15 cellular contexts compared by ENCODE assay signal in genomic region chr13:20616059-20616797, GRCh38. TPM values are rescaled to one million over a fixed set of nuclear protein-coding genes. Genes with fewer than 3 reads are reported as not detected.
DNase-seq lines count a peak whose midpoint lies in the region; ATAC-seq and TF ChIP-seq lines count a peak whose summit lies in the region.
"Had no signal": no experiment of that assay in that cellular context is flagged by ENCODE, and none has a peak within 500 bp of the region (broad histone marks: within the 10 kb centered on the region; RNA-seq: fewer than 3 reads in every experiment).

No MANE protein-coding gene starts in this region.

- H3K27me3 ChIP-seq in PC-3 (ENCODE audit: low read length) (no peaks in the 10 kb centered on the region), mesenchymal stem cell (ENCODE audit: control insufficient read depth in 1 of 2, insufficient read depth in 1 of 2, low read length in 2 of 2) (no peaks in the 10 kb centered on the region), A673 (replicated peaks; ENCODE audit: insufficient read depth, low read depth, low read length, poor library complexity) (no peaks in the 10 kb centered on the region), WERI-Rb-1 (ENCODE audit: insufficient read depth, low read depth, severe bottlenecking) (no peaks in the 10 kb centered on the region)

- no peak overlapping the region for H3K23ac ChIP-seq in mesenchymal stem cell (ENCODE audit: low read length in 2 of 2)

- H3K9me3 ChIP-seq in PC-3 (ENCODE audit: low read length) (no peaks in the 10 kb centered on the region), mesenchymal stem cell (ENCODE audit: control insufficient read depth, low read length) (no peaks in the 10 kb centered on the region), A673 (ENCODE audit: low read depth, low read length, poor library complexity, severe bottlenecking) (no peaks in the 10 kb centered on the region), WERI-Rb-1 (ENCODE audit: severe bottlenecking) (no peaks in the 10 kb centered on the region)

- H2BK12ac ChIP-seq in mesenchymal stem cell (ENCODE audit: low read length in 2 of 2), result no peak overlapping the region

- H3K4me3 ChIP-seq in PC-3 (ENCODE audit: low read length) (no peak overlapping the region), mesenchymal stem cell (ENCODE audit: insufficient read depth in 1 of 2, low read depth in 1 of 2, low read length in 2 of 2) (no peak overlapping the region), A673 (ENCODE audit: low read depth, low read length, poor library complexity, severe bottlenecking) (no peak overlapping the region), WERI-Rb-1 (ENCODE audit: low read depth, low read length) (no peak overlapping the region)
- H3K4me3 ChIP-seq: coronary artery had no signal

- no peak overlapping the region for H2BK15ac ChIP-seq in mesenchymal stem cell (ENCODE audit: low read depth, poor library complexity, severe bottlenecking)

- POLR2A ChIA-PET in PC-3 (lab: Charles Lee; ENCODE audit: unreplicated experiment), result no interaction called here
- POLR2A ChIA-PET in A673 (lab: Charles Lee; ENCODE audit: low non-redundant PET), result no interaction called here

- CTCF ChIA-PET in PC-3 (lab: Charles Lee) (no interaction called here), A673 (lab: Charles Lee) (no interaction called here)

- H3K79me1 ChIP-seq in mesenchymal stem cell (replicated peaks; ENCODE audit: low read length, poor library complexity, severe bottlenecking), result no peaks in the 10 kb centered on the region

- no peak overlapping the region for H3K27ac Mint-ChIP-seq in activated naive CD4-positive, alpha-beta T cell treated with anti-CD3 and anti-CD28 coated beads, Interleukin-2, amount 50 U/mL, for 72 hours
- H3K27ac Mint-ChIP-seq: activated CD4-positive, alpha-beta memory T cell treated with anti-CD3 and anti-CD28 coated beads, Interleukin-2, amount 10 ng/mL, durations not matched to agents 7 days and 5 days; CD8-positive, alpha-beta T cell; T-helper 17 cell had no signal

- intact Hi-C loops in PC-3 (cut with micrococcal nuclease) (loop anchor here (5.0 kb wide), 1 partner anchor 86 kb away; the partner anchor contains the start of gene IL17D), A673 (cut with micrococcal nuclease; ENCODE audit: unreplicated experiment) (loop anchor here (5.0 kb wide), 1 partner anchor 49 kb away; the partner anchor contains the start of gene IFT88)

- H3K4me1 ChIP-seq in PC-3 (ENCODE audit: insufficient read depth, low read length) (peaks cover 14% of the 10 kb centered on the region), mesenchymal stem cell (ENCODE audit: control insufficient read depth, insufficient read depth, low read depth, low read length) (no peaks in the 10 kb centered on the region), A673 (ENCODE audit: insufficient read depth, low read length, poor library complexity, severe bottlenecking) (no peaks in the 10 kb centered on the region)

- ATAC-seq in PC-3, result peak; percentile 100
- no peak for ATAC-seq in activated naive CD4-positive, alpha-beta T cell treated with anti-CD3 and anti-CD28 coated beads, Interleukin-2, amount 50 U/mL, for 72 hours
- ATAC-seq: CD8-positive, alpha-beta T cell; left lobe of liver; T-helper 17 cell had no signal

- BruUV-seq in PC-3 (replicated peaks; lab: Mats Ljungman, UMichigan) (no TSS peak), A673 (replicated peaks; lab: Mats Ljungman, UMichigan) (no TSS peak)

- H4K91ac ChIP-seq in mesenchymal stem cell (ENCODE audit: low read length), result no peak overlapping the region

- H3K18ac ChIP-seq in mesenchymal stem cell (ENCODE audit: low read depth in 1 of 2, low read length in 2 of 2), result no peak overlapping the region

- H3F3A ChIP-seq in PC-3 (ENCODE audit: low read length, unreplicated experiment), result peaks cover 10% of the 10 kb centered on the region

- H3K27ac ChIP-seq in PC-3 (ENCODE audit: low read length) (peak overlapping the region; percentile 48), mesenchymal stem cell (ENCODE audit: low read length, poor library complexity, severe bottlenecking) (no peak overlapping the region), A673 (ENCODE audit: low read depth, low read length, poor library complexity, severe bottlenecking) (no peak overlapping the region), WERI-Rb-1 (no peak overlapping the region)
- H3K27ac ChIP-seq: coronary artery had no signal

- H3K9me3 Mint-ChIP-seq in activated naive CD4-positive, alpha-beta T cell treated with anti-CD3 and anti-CD28 coated beads, Interleukin-2, amount 50 U/mL, for 72 hours, result no peaks in the 10 kb centered on the region
- H3K9me3 Mint-ChIP-seq: activated CD4-positive, alpha-beta memory T cell treated with anti-CD3 and anti-CD28 coated beads, Interleukin-2, amount 10 ng/mL, durations not matched to agents 7 days and 5 days; CD8-positive, alpha-beta T cell; neural crest cell had no signal

- WGBS in mesenchymal stem cell, result no CpG with 5 or more reads among the region's 3 CpGs

- no peak overlapping the region for H2BK120ac ChIP-seq in mesenchymal stem cell (ENCODE audit: low read depth, low read length)

- no peaks in the 10 kb centered on the region for H3K79me2 ChIP-seq in PC-3 (ENCODE audit: low read length)

- no peak for TF ChIP-seq CTCF in PC-3 (conservative IDR thresholded peaks at IDR 0.05; ENCODE audit: low read depth, low read length)
- no peak for TF ChIP-seq CTCF in A673 (conservative IDR thresholded peaks at IDR 0.05; ENCODE audit: low read depth, low read length)
- TF ChIP-seq CTCF in WERI-Rb-1 (IDR thresholded peaks at IDR 0.05; ENCODE audit: low read depth, low read length), result no peak

- H4K20me1 ChIP-seq in PC-3 (ENCODE audit: low read length), result no peaks in the 10 kb centered on the region

- H3K4me2 ChIP-seq in PC-3 (ENCODE audit: low read length), result 0 out of 2 replicates have a peak overlapping the region, but pooled peaks have one; percentile 14
- no peak overlapping the region for H3K4me2 ChIP-seq in mesenchymal stem cell (ENCODE audit: low read length, poor library complexity, severe bottlenecking)

- no peaks in the 10 kb centered on the region for H3K36me3 ChIP-seq in PC-3 (ENCODE audit: low read depth, low read length)
- peaks cover 0 to 11% of the 10 kb centered on the region in 2 experiments for H3K36me3 ChIP-seq in mesenchymal stem cell (ENCODE audit: control insufficient read depth in 1 of 2, insufficient read depth in 2 of 2, low read depth in 1 of 2, low read length in 2 of 2)
- no peaks in the 10 kb centered on the region for H3K36me3 ChIP-seq in A673 (ENCODE audit: insufficient read depth, low read length, poor library complexity, severe bottlenecking)
- no peaks in the 10 kb centered on the region for H3K36me3 ChIP-seq in WERI-Rb-1

- H3K36me3 Mint-ChIP-seq in activated naive CD4-positive, alpha-beta T cell treated with anti-CD3 and anti-CD28 coated beads, Interleukin-2, amount 50 U/mL, for 72 hours, result no peaks in the 10 kb centered on the region

- in situ Hi-C loops in ACHN (cut with HindIII; ENCODE audit: low pct_ligation_motif_present, low pct_unique_long_range_greater_than_20kb, low sequenced_read_pairs), result no loop called here

- H3K9ac ChIP-seq in PC-3 (ENCODE audit: low read length) (no peak overlapping the region), mesenchymal stem cell (ENCODE audit: low read length) (no peak overlapping the region)

- H2AK5ac ChIP-seq in mesenchymal stem cell (ENCODE audit: low read length, severe bottlenecking), result no peak overlapping the region

- DNase-seq in DMS53 treated with DMSO at 0.1 percent for 48 hours (lab: John Stamatoyannopoulos, UW; ENCODE audit: unreplicated experiment), result peak; percentile 52
- peak; percentile 90 for DNase-seq in PC-3
- DNase-seq in dedifferentiated amniotic fluid mesenchymal stem cell (ENCODE audit: extremely low spot score), result peak; percentile 58
- DNase-seq in mesenchymal stem cell, result peak; percentile 89
- DNase-seq in A673 (ENCODE audit: low spot score), result no peak
- no peak for DNase-seq in activated naive CD4-positive, alpha-beta T cell treated with anti-CD3 and anti-CD28 coated beads, Interleukin-2, amount 50 U/mL, for 72 hours (ENCODE audit: low spot score in 2 of 2)
- DNase-seq in WERI-Rb-1, result no peak
- no peak for DNase-seq in ACHN
- DNase-seq: activated CD4-positive, alpha-beta memory T cell treated with anti-CD3 and anti-CD28 coated beads, Interleukin-2, amount 10 ng/mL, durations not matched to agents 7 days and 5 days; CD8-positive, alpha-beta T cell; NCI-H2081 treated with DMSO at 0.1 percent for 48 hours; T-helper 17 cell had no signal

- no peak overlapping the region for H2BK5ac ChIP-seq in mesenchymal stem cell (ENCODE audit: low read depth, low read length, poor library complexity, severe bottlenecking)

- no peak overlapping the region for H2AFZ ChIP-seq in PC-3 (ENCODE audit: low read length)
- no peak overlapping the region for H2AFZ ChIP-seq in mesenchymal stem cell (ENCODE audit: low read depth, low read length)

- no peak overlapping the region for H4K8ac ChIP-seq in mesenchymal stem cell (ENCODE audit: low read length)

- no peak overlapping the region for H3K14ac ChIP-seq in mesenchymal stem cell (ENCODE audit: low read length in 2 of 2)

- H3K9me2 ChIP-seq in PC-3 (replicated peaks; ENCODE audit: low read length), result no peaks in the 10 kb centered on the region

- no peak overlapping the region for H3K4ac ChIP-seq in mesenchymal stem cell (ENCODE audit: low read depth in 1 of 2, low read length in 2 of 2)

RNA-seq across cellular contexts. Expression of gene IFT88, which starts 49.3 kb away (rescaled TPM):
- total RNA-seq in PC-3 (2014; rRNA removed) (11.9 and 12.6 TPM in 2 replicates), A673 (2021) (19.4 and 23.2 TPM in 2 replicates)
- 7.2 TPM for polyA plus RNA-seq in mesenchymal stem cell (2013, experiment 1 of 2)
- 7.1 TPM for polyA plus RNA-seq in mesenchymal stem cell (2013, experiment 2 of 2)
- 1 to 10 TPM; 1.6 to 4.1 TPM for total RNA-seq in activated naive CD4-positive, alpha-beta T cell treated with anti-CD3 and anti-CD28 coated beads, Interleukin-2, amount 50 U/mL, for 72 hours

Comparison
In these comparisons a context has a peak if more than half of its experiments do, and no peak if none do; other contexts are left out.
1. DNase-seq: peak in DMS53 treated with DMSO at 0.1 percent for 48 hours (single experiment), PC-3 (single experiment), dedifferentiated amniotic fluid mesenchymal stem cell (single experiment) and mesenchymal stem cell (single experiment); none in A673 (single experiment), activated naive CD4-positive, alpha-beta T cell treated with anti-CD3 and anti-CD28 coated beads, Interleukin-2, amount 50 U/mL, for 72 hours (0 of 2), WERI-Rb-1 (single experiment) and ACHN (single experiment).